ENCODE assay signal across 18 cellular contexts in genomic region chr10:75619636-75620035, GRCh38.
DNase-seq lines count a peak whose midpoint lies in the region; ATAC-seq and TF ChIP-seq lines count a peak whose summit lies in the region.
"Had no signal": no experiment of that assay in that cellular context is flagged by ENCODE, and none has a peak within 500 bp of the region (broad histone marks: within the 10 kb centered on the region; RNA-seq: fewer than 3 reads in every experiment).

No MANE protein-coding gene starts in this region.

- peak overlapping the region; percentile 35 for H3K27ac ChIP-seq in hepatocyte
- H3K27ac ChIP-seq in right lobe of liver: no peak overlapping the region
- no peak overlapping the region for H3K27ac ChIP-seq in trophoblast cell (ENCODE audit: low read depth, low read length)
- H3K27ac ChIP-seq in transverse colon: no peak overlapping the region
- H3K27ac ChIP-seq: A549, C4-2B, HL-60 had no signal

- 78% methylated on average over 3 of the region's 3 CpGs for WGBS in hepatocyte (ENCODE audit: low lambda C conversion rate, missing lambda C conversion rate)
- WGBS in right lobe of liver (ENCODE audit: insufficient coverage, low coverage, low lambda C conversion rate, missing lambda C conversion rate): 42% methylated on average over 3 of the region's 3 CpGs
- no CpG with 5 or more reads among the region's 3 CpGs for WGBS in trophoblast cell (ENCODE audit: extremely low coverage, insufficient coverage, insufficient read length)
- WGBS in transverse colon (ENCODE audit: low coverage in 1 of 2), 2 donors: 87 to 89% methylated on average over 3 of the region's 3 CpGs

- H3K14ac ChIP-seq in trophoblast cell (ENCODE audit: low read length): no peak overlapping the region

- DNase-seq in hepatocyte (ENCODE audit: low spot score) (no peak), right lobe of liver (no peak), trophoblast cell (no peak), transverse colon (no peak), NCI-H1092 (lab: John Stamatoyannopoulos, UW) (no peak), glomerular visceral epithelial cell (ENCODE audit: extremely low spot score) (no peak)
- DNase-seq: BE2C; CD4-positive, alpha-beta memory T cell; DMS79; EL; GDM1; H7 had no signal

- no peaks in the 10 kb centered on the region for H3K79me1 ChIP-seq in trophoblast cell (ENCODE audit: low read length)

- H3K23ac ChIP-seq in trophoblast cell (ENCODE audit: low read length): no peak overlapping the region

- no peak overlapping the region for H4K8ac ChIP-seq in trophoblast cell (ENCODE audit: low read depth, low read length)

- H3K36me3 ChIP-seq in hepatocyte (replicated peaks; ENCODE audit: insufficient read depth, low read depth): no peaks in the 10 kb centered on the region
- H3K36me3 ChIP-seq in right lobe of liver: no peaks in the 10 kb centered on the region
- no peaks in the 10 kb centered on the region for H3K36me3 ChIP-seq in trophoblast cell (ENCODE audit: control insufficient read depth in 1 of 2, insufficient read depth in 2 of 2, low read length in 2 of 2)
- no peaks in the 10 kb centered on the region for H3K36me3 ChIP-seq in transverse colon
- H3K36me3 ChIP-seq: BE2C had no signal

- H3K18ac ChIP-seq in trophoblast cell (ENCODE audit: low read length): no peak overlapping the region

- intact Hi-C loops in right lobe of liver (cut with DNase I): no loop called here
- intact Hi-C loops in transverse colon (cut with DNase I; ENCODE audit: low total_unique reads): no loop called here

- TF ChIP-seq CTCF in hepatocyte (IDR thresholded peaks at IDR 0.05; ENCODE audit: poor library complexity) (no peak), right lobe of liver (IDR thresholded peaks at IDR 0.05) (no peak), transverse colon (IDR thresholded peaks at IDR 0.05) (no peak)

- H3K9me2 ChIP-seq in hepatocyte (replicated peaks; ENCODE audit: insufficient read depth): no peaks in the 10 kb centered on the region

- TF ChIP-seq POLR2A in right lobe of liver (IDR thresholded peaks at IDR 0.05) (no peak), transverse colon (IDR thresholded peaks at IDR 0.05) (no peak)

- H3K27me3 ChIP-seq in hepatocyte (no peaks in the 10 kb centered on the region), right lobe of liver (no peaks in the 10 kb centered on the region), trophoblast cell (ENCODE audit: insufficient read depth, low read length) (no peaks in the 10 kb centered on the region), transverse colon (no peaks in the 10 kb centered on the region)
- H3K27me3 ChIP-seq: BE2C had no signal

- H2AFZ ChIP-seq in hepatocyte: no peak overlapping the region
- no peak overlapping the region for H2AFZ ChIP-seq in trophoblast cell (ENCODE audit: insufficient read depth, low read length, poor library complexity)
- H2AFZ ChIP-seq: GM23338 had no signal

- no peak overlapping the region for H4K91ac ChIP-seq in trophoblast cell (ENCODE audit: low read depth, low read length)

- H2AK5ac ChIP-seq in trophoblast cell (ENCODE audit: low read length): no peak overlapping the region

- ATAC-seq in HG03432 (IDR thresholded peaks at IDR 0.05; ENCODE audit: unreplicated experiment) (peak; percentile 25), right lobe of liver (peak; percentile 52 to 73 (median 66))
- ATAC-seq: A549, GM23338, K562 had no signal

- no peak overlapping the region for H3K4me3 ChIP-seq in hepatocyte
- H3K4me3 ChIP-seq in right lobe of liver: no peak overlapping the region
- H3K4me3 ChIP-seq in trophoblast cell (ENCODE audit: low read depth, low read length): no peak overlapping the region
- no peak overlapping the region for H3K4me3 ChIP-seq in transverse colon
- H3K4me3 ChIP-seq: A549, GM23338, K562 had no signal

- H4K12ac ChIP-seq in trophoblast cell (ENCODE audit: low read depth, low read length): no peak overlapping the region

- H2BK120ac ChIP-seq in trophoblast cell (ENCODE audit: insufficient read depth, low read length, poor library complexity): no peak overlapping the region

- in situ Hi-C loops in transverse colon (cut with MboI; ENCODE audit: low pct_ligation_motif_present in 1 of 4, low pct_unique_long_range_greater_than_20kb in 1 of 4, low sequenced_read_pairs in 3 of 4): no loop called here

- no peaks in the 10 kb centered on the region for H4K20me1 ChIP-seq in hepatocyte (ENCODE audit: insufficient read depth, poor library complexity, severe bottlenecking)

- TF ChIP-seq EP300 in transverse colon (IDR thresholded peaks at IDR 0.05; ENCODE audit: low read depth): no peak

- no peak overlapping the region for H2BK5ac ChIP-seq in trophoblast cell (ENCODE audit: low read depth, low read length, poor library complexity)

- H3K4me1 ChIP-seq in hepatocyte (ENCODE audit: insufficient read depth): no peaks in the 10 kb centered on the region
- peaks cover 0 to 10% (median 0%) of the 10 kb centered on the region in 4 donors for H3K4me1 ChIP-seq in right lobe of liver
- H3K4me1 ChIP-seq in trophoblast cell (ENCODE audit: control insufficient read depth in 1 of 2, insufficient read depth in 2 of 2, low read length in 2 of 2): no peaks in the 10 kb centered on the region
- H3K4me1 ChIP-seq in transverse colon: peaks cover 0 to 15% (median 1%) of the 10 kb centered on the region in 4 donors
- H3K4me1 ChIP-seq: A549, BE2C had no signal

- H2BK12ac ChIP-seq in trophoblast cell (ENCODE audit: low read length): no peak overlapping the region

- no peaks in the 10 kb centered on the region for H3K79me2 ChIP-seq in hepatocyte
- no peaks in the 10 kb centered on the region for H3K79me2 ChIP-seq in trophoblast cell (ENCODE audit: control insufficient read depth, insufficient read depth, low read length, poor library complexity)

- no peak overlapping the region for H3K9ac ChIP-seq in trophoblast cell (ENCODE audit: low read length)

- H3K4ac ChIP-seq in trophoblast cell (ENCODE audit: low read depth, low read length): no peak overlapping the region

- H3K4me2 ChIP-seq in hepatocyte: no peak overlapping the region
- no peak overlapping the region for H3K4me2 ChIP-seq in trophoblast cell (ENCODE audit: low read length)
- H3K4me2 ChIP-seq: A549, GM23338 had no signal

- no peaks in the 10 kb centered on the region for H3K9me3 ChIP-seq in hepatocyte (ENCODE audit: low read depth)
- no peaks in the 10 kb centered on the region for H3K9me3 ChIP-seq in right lobe of liver
- H3K9me3 ChIP-seq in trophoblast cell (ENCODE audit: insufficient read depth, low read depth, low read length): no peaks in the 10 kb centered on the region
- no peaks in the 10 kb centered on the region for H3K9me3 ChIP-seq in transverse colon
- H3K9me3 ChIP-seq: A549, BE2C had no signal
